ENCODE assay signal across 23 cellular contexts in the genomic region with DNA sequence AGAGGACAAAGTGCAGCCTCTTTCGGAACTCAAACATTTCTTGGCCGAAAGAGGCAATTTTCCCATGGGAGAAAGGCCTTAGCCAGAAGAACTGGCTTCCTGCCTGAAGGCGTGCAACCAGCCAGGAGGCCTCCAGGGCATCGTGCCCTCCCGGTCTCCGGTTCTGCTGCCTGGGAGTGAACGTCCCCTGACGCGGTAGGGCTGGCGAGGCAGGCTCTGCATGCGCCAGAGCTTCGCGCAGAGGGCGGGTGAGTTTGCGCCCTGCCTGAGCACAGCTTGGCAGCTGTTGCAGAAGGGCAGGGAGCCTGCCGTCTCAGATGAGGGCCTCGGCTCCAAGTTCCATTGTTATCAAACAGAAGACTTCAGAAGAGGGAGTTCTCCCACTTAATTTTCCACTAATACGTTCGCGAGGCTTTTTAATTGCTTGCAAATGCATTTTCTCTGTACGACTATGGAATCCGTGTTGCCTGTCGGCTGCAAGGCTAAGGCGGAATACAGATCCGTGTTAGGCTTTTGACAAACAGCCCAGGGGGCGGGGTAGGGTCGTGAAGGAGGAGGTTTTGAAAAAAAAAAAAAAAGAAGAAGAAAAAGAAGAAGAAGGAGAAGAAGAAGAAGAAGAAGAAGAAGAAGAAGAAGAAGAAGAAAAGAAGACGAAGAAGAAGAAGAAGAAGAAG. TPM values are rescaled to one million over a fixed set of nuclear protein-coding genes. Genes with fewer than 3 reads are reported as not detected.
DNase-seq lines count a peak whose midpoint lies in the region; ATAC-seq and TF ChIP-seq lines count a peak whose summit lies in the region.
"Had no signal": no experiment of that assay in that cellular context is flagged by ENCODE, and none has a peak within 500 bp of the region (broad histone marks: within the 10 kb centered on the region; RNA-seq: fewer than 3 reads in every experiment).

No MANE protein-coding gene starts in this region.

- no peaks in the 10 kb centered on the region for H3K9me2 ChIP-seq in Karpas-422 (replicated peaks; ENCODE audit: insufficient read depth, low read length)

- peak; percentile 54 for DNase-seq in Right ventricle myocardium superior
- no peak for DNase-seq in heart right ventricle
- peak; percentile 81 for DNase-seq in endodermal cell
- peak; percentile 72 for DNase-seq in islet precursor cell
- DNase-seq in NCI-H1930 (lab: John Stamatoyannopoulos, UW): no peak
- no peak for DNase-seq in Karpas-422
- DNase-seq: activated CD4-positive, alpha-beta T cell treated with anti-CD3 and anti-CD28 coated beads for 1 hour; activated gamma-delta T cell; DMS79; Kasumi-1; lower lobe of right lung; naive B cell; NCI-H1436; psoas muscle; SIG-M5; stimulated activated CD4-positive, alpha-beta T cell treated with anti-CD3 and anti-CD28 coated beads, Interleukin-12 subunit alpha, Interleukin-12 subunit beta, amount 100 ng/mL, for 4 hours had no signal

- no peak overlapping the region for H3K4me3 ChIP-seq in heart right ventricle
- H3K4me3 ChIP-seq in endodermal cell (ENCODE audit: low read length): no peak overlapping the region
- H3K4me3 ChIP-seq in Karpas-422 (ENCODE audit: low read length): no peak overlapping the region
- H3K4me3 ChIP-seq: lower lobe of right lung, psoas muscle had no signal

- no peak overlapping the region for H3K27ac Mint-ChIP-seq in endodermal cell
- H3K27ac Mint-ChIP-seq: stimulated activated naive CD8-positive, alpha-beta T cell treated with anti-CD3 and anti-CD28 coated beads, Interleukin-15, Interleukin-2, amounts not matched to agents 100 ng/mL and 50 ng/mL, for 24 hours had no signal

- H3K4me1 ChIP-seq in heart right ventricle: peaks cover 0 to 6% (median 0%) of the 10 kb centered on the region in 9 donors
- no peaks in the 10 kb centered on the region for H3K4me1 ChIP-seq in endodermal cell (ENCODE audit: control insufficient read depth, insufficient read depth, low read length)
- no peaks in the 10 kb centered on the region for H3K4me1 ChIP-seq in Karpas-422 (ENCODE audit: low read length)
- H3K4me1 ChIP-seq: lower lobe of right lung, psoas muscle had no signal

- H3K27me3 ChIP-seq in heart right ventricle (peaks cover 0 to 93% (median 77%) of the 10 kb centered on the region in 7 donors), endodermal cell (ENCODE audit: control insufficient read depth, insufficient read depth, low read length, poor library complexity, severe bottlenecking) (peaks cover 94% of the 10 kb centered on the region), Karpas-422 (ENCODE audit: low read length) (no peaks in the 10 kb centered on the region)

- intact Hi-C loops in Right ventricle myocardium superior (cut with DNase I) (no loop called here), heart right ventricle (cut with DNase I) (no loop called here)

- WGBS in heart right ventricle, 2 donors: 2 to 3% methylated on average over 28 of the region's 28 CpGs
- WGBS in endodermal cell (ENCODE audit: insufficient coverage in 1 of 2, insufficient read length in 1 of 2), 2 experiments: 1 to 2% methylated on average over 11 to 27 of the region's 28 CpGs

- H2AFZ ChIP-seq in Karpas-422 (ENCODE audit: low read length): no peak overlapping the region

- peaks cover 100% of the 10 kb centered on the region for H3K27me3 Mint-ChIP-seq in endodermal cell (ENCODE audit: insufficient read depth)

- H3K79me2 ChIP-seq in Karpas-422 (ENCODE audit: low read length): no peaks in the 10 kb centered on the region

- H3K9ac ChIP-seq in endodermal cell (ENCODE audit: extremely low read depth, low read length, poor library complexity, severe bottlenecking) (no peak overlapping the region), Karpas-422 (ENCODE audit: low read length) (no peak overlapping the region)

- TF ChIP-seq CTCF in heart right ventricle (IDR thresholded peaks at IDR 0.05) (no peak), endodermal cell (conservative IDR thresholded peaks at IDR 0.05) (no peak)

- H3K27ac ChIP-seq in heart right ventricle: no peak overlapping the region
- no peak overlapping the region for H3K27ac ChIP-seq in endodermal cell (ENCODE audit: low read depth, low read length)
- H3K27ac ChIP-seq in Karpas-422 (ENCODE audit: low read length): no peak overlapping the region
- H3K27ac ChIP-seq: HL-60, lower lobe of right lung, psoas muscle had no signal

- H3K4me3 Mint-ChIP-seq in endodermal cell: peak overlapping the region; percentile 42
- H3K4me3 Mint-ChIP-seq: stimulated activated naive CD8-positive, alpha-beta T cell treated with anti-CD3 and anti-CD28 coated beads, Interleukin-15, Interleukin-2, amounts not matched to agents 100 ng/mL and 50 ng/mL, for 24 hours had no signal

- no peaks in the 10 kb centered on the region for H4K20me1 ChIP-seq in Karpas-422 (ENCODE audit: insufficient read depth, low read depth, low read length)

- H3K9me3 ChIP-seq in heart right ventricle (no peaks in the 10 kb centered on the region), endodermal cell (ENCODE audit: control insufficient read depth, low read length) (no peaks in the 10 kb centered on the region), Karpas-422 (ENCODE audit: low read length) (no peaks in the 10 kb centered on the region; the same call in 1 of the 2 replicates)
- H3K9me3 ChIP-seq: lower lobe of right lung, psoas muscle had no signal

- peaks cover 6% of the 10 kb centered on the region for H3K4me1 Mint-ChIP-seq in endodermal cell

- no peaks in the 10 kb centered on the region for H3K36me3 Mint-ChIP-seq in endodermal cell (ENCODE audit: low read depth)

- no peaks in the 10 kb centered on the region for H3K9me3 Mint-ChIP-seq in endodermal cell

- ATAC-seq in Right ventricle myocardium superior (ENCODE audit: poor library complexity) (no peak), heart right ventricle (no peak), GM19455 (IDR thresholded peaks at IDR 0.05; ENCODE audit: unreplicated experiment) (no peak), HG02763 (IDR thresholded peaks at IDR 0.05; ENCODE audit: unreplicated experiment) (no peak)
- ATAC-seq: esophagus mucosa, lower lobe of right lung, psoas muscle had no signal

- no peaks in the 10 kb centered on the region for H3K36me3 ChIP-seq in heart right ventricle
- no peaks in the 10 kb centered on the region for H3K36me3 ChIP-seq in endodermal cell (ENCODE audit: control insufficient read depth, insufficient read depth, low read length)
- H3K36me3 ChIP-seq in Karpas-422 (ENCODE audit: insufficient read depth, low read length): no peaks in the 10 kb centered on the region
- H3K36me3 ChIP-seq: lower lobe of right lung had no signal

- no peak overlapping the region for H3K4me2 ChIP-seq in Karpas-422 (ENCODE audit: low read depth, low read length, poor library complexity, severe bottlenecking)

RNA-seq across cellular contexts. Expression of gene TFAP2D, which starts 5.5 kb away (rescaled TPM):
- total RNA-seq in Right ventricle myocardium superior (not detected), heart right ventricle (not detected), endodermal cell (not detected)
- polyA plus RNA-seq in heart right ventricle: not detected
- polyA plus RNA-seq in endodermal cell (2013, experiment 1 of 2): not detected
- polyA plus RNA-seq in endodermal cell (2013, experiment 2 of 2): not detected
- not detected in 2 replicates for total RNA-seq in Karpas-422 (2014; rRNA removed; shearing (Covaris generic); ENCODE audit: low replicate concordance)
- total RNA-seq: esophagus mucosa; lower lobe of right lung; psoas muscle; T-helper 2 cell treated with Interferon-gamma antibody and Interleukin-4, amounts not matched to agents 100 ng/mL and 5 ng/mL, for 36 hours; ureter had no signal
- polyA plus RNA-seq: psoas muscle had no signal

Comparison
In these comparisons a context has a peak if more than half of its experiments do, and no peak if none do; other contexts are left out.
1. DNase-seq: peak in Right ventricle myocardium superior (single experiment), endodermal cell (single experiment) and islet precursor cell (single experiment); none in heart right ventricle (0 of 2), NCI-H1930 (0 of 2) and Karpas-422 (single experiment).